In the genomic region with DNA sequence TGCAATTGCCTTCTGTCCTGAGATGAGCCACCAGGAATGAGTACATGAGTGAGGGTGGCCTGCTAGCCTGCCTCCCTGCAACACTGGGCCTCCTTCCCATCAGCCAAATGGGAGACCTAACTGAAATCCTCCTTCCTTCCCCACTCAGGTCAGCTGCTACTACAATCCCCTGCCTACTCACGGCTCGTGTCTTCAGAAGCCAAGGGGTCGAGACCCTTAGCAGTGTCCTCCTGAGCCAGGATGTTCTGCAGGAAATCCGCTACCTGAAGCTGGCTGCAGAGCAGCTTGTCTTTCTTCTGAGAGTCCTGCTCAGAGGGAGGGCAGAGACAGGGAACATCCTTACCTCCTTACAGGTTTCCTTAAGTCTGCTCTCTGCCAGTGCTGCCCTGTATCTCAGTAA, we compare ENCODE assay signal across 1 cellular context.
TF ChIP-seq lines count a peak whose summit lies in the region.

No MANE protein-coding gene starts in this region.

TF ChIP-seq in endothelial cell of umbilical vein, 7 proteins besides CTCF, POLR2A, EP300 and RAD21:
- no peak for TF ChIP-seq GATA2 (IDR thresholded peaks at IDR 0.05; ENCODE audit: insufficient read depth, insufficient read length, low read depth, low read length)
- TF ChIP-seq, protein P1, sequence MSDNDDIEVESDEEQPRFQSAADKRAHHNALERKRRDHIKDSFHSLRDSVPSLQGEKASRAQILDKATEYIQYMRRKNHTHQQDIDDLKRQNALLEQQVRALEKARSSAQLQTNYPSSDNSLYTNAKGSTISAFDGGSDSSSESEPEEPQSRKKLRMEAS (IDR thresholded peaks at IDR 0.05; ENCODE audit: insufficient read depth, insufficient read length): no peak
- no peak for TF ChIP-seq MYC (IDR thresholded peaks at IDR 0.05; ENCODE audit: low read depth, low read length)
- TF ChIP-seq POLR2AphosphoS5 (IDR thresholded peaks at IDR 0.05; ENCODE audit: insufficient read depth, low read depth, low read length): no peak
- no peak for TF ChIP-seq JUN (IDR thresholded peaks at IDR 0.05; ENCODE audit: borderline replicate concordance, insufficient read depth, insufficient read length, low read depth)
- no peak for TF ChIP-seq FOS (IDR thresholded peaks at IDR 0.05; ENCODE audit: borderline replicate concordance, insufficient read depth, low read length)
- TF ChIP-seq EZH2 (IDR thresholded peaks at IDR 0.05; ENCODE audit: borderline replicate concordance, low read depth, low read length, severe bottlenecking): no peak
TF ChIP-seq in endothelial cell of umbilical vein: peak in this region for 0.
